11 cellular contexts compared by ENCODE assay signal in genomic region chr17:18967806-18968744, GRCh38. TPM values are rescaled to one million over a fixed set of nuclear protein-coding genes. Genes with fewer than 3 reads are reported as not detected.
DNase-seq lines count a peak whose midpoint lies in the region; ATAC-seq and TF ChIP-seq lines count a peak whose summit lies in the region.
"Had no signal": no experiment of that assay in that cellular context is flagged by ENCODE, and none has a peak within 500 bp of the region (broad histone marks: within the 10 kb centered on the region; RNA-seq: fewer than 3 reads in every experiment).

No MANE protein-coding gene starts in this region.

- H3K27me3 Mint-ChIP-seq in H9 (ENCODE audit: low read depth) (no peaks in the 10 kb centered on the region), WTC11 (ENCODE audit: low read depth) (no peaks in the 10 kb centered on the region), immature natural killer cell (ENCODE audit: low read depth in 3 of 3) (peaks cover 0 to 2% (median 2%) of the 10 kb centered on the region in 3 donors)

- H3K4me1 Mint-ChIP-seq in H9 (peaks cover 27 to 33% of the 10 kb centered on the region in 2 experiments), WTC11 (peaks cover 34% of the 10 kb centered on the region), immature natural killer cell (peaks cover 0 to 4% of the 10 kb centered on the region in 2 donors)

- H3K9me3 Mint-ChIP-seq in H9 (no peaks in the 10 kb centered on the region), WTC11 (no peaks in the 10 kb centered on the region), immature natural killer cell (no peaks in the 10 kb centered on the region)

- no peak overlapping the region for H4K91ac ChIP-seq in H9 (ENCODE audit: insufficient read length, low read depth, low read length)

- no peak overlapping the region for H3K4me3 Mint-ChIP-seq in H9
- H3K4me3 Mint-ChIP-seq in WTC11 = no peak overlapping the region
- no peak overlapping the region for H3K4me3 Mint-ChIP-seq in immature natural killer cell

- TF ChIP-seq POLR2A in uterus (IDR thresholded peaks at IDR 0.05) = no peak

- H4K5ac ChIP-seq in H9 (ENCODE audit: insufficient read length, low read depth, low read length) = no peak overlapping the region

- no peaks in the 10 kb centered on the region for H3K27me3 ChIP-seq in BE2C
- H3K27me3 ChIP-seq in H9 (ENCODE audit: insufficient read depth, low read length) = no peaks in the 10 kb centered on the region
- no peaks in the 10 kb centered on the region for H3K27me3 ChIP-seq in lower lobe of right lung (ENCODE audit: low read depth)
- H3K27me3 ChIP-seq in Karpas-422 (ENCODE audit: low read length) = no peaks in the 10 kb centered on the region
- H3K27me3 ChIP-seq in uterus = no peaks in the 10 kb centered on the region

- H3K14ac ChIP-seq in H9 (ENCODE audit: insufficient read depth, low read length) = peak overlapping the region; percentile 27; the same call in 1 of the 2 replicates

- H3K79me1 ChIP-seq in H9 (ENCODE audit: insufficient read depth, low read depth, low read length, poor library complexity, severe bottlenecking) = no peaks in the 10 kb centered on the region

- H3K36me3 ChIP-seq in BE2C (no peaks in the 10 kb centered on the region), lower lobe of right lung (no peaks in the 10 kb centered on the region), Karpas-422 (ENCODE audit: insufficient read depth, low read length) (no peaks in the 10 kb centered on the region), uterus (no peaks in the 10 kb centered on the region)

- H3K9ac ChIP-seq in H9 (ENCODE audit: extremely low read depth, insufficient read length, low read length) (no peak overlapping the region), Karpas-422 (ENCODE audit: low read length) (no peak overlapping the region)

- CTCF ChIA-PET in WTC11 (lab: Charles Lee) = interaction anchor here (0.7 to 1.0 kb wide), 2 partner anchors 8 to 16 kb away, joined by 3 read pairs; partner anchors contain the start of gene SLC5A10

- no peak overlapping the region for H3K4me3 ChIP-seq in BE2C (ENCODE audit: low read depth, low read length)
- no peak overlapping the region for H3K4me3 ChIP-seq in lower lobe of right lung
- H3K4me3 ChIP-seq in Karpas-422 (ENCODE audit: low read length) = no peak overlapping the region
- H3K4me3 ChIP-seq in uterus = no peak overlapping the region
- H3K4me3 ChIP-seq: smooth muscle cell had no signal

- POLR2A ChIA-PET in WTC11 (lab: Charles Lee) = no interaction called here

- no peaks in the 10 kb centered on the region for H3K23me2 ChIP-seq in H9 (ENCODE audit: insufficient read length, low read depth, low read length, poor library complexity, severe bottlenecking)

- H3K4me2 ChIP-seq in H9 (ENCODE audit: insufficient read depth, insufficient read length, low read length) (no peak overlapping the region), Karpas-422 (ENCODE audit: low read depth, low read length, poor library complexity, severe bottlenecking) (no peak overlapping the region)
- H3K4me2 ChIP-seq: smooth muscle cell had no signal

- no peak overlapping the region for H3K4ac ChIP-seq in H9 (ENCODE audit: low read depth, low read length)

- no peak overlapping the region for H2AK5ac ChIP-seq in H9 (ENCODE audit: insufficient read length, low read length)

- no peak overlapping the region for H2BK15ac ChIP-seq in H9 (ENCODE audit: low read depth, low read length)

- H3K4me1 ChIP-seq in BE2C = no peaks in the 10 kb centered on the region
- H3K4me1 ChIP-seq in H9 (ENCODE audit: insufficient read depth, low read length) = no peaks in the 10 kb centered on the region
- H3K4me1 ChIP-seq in lower lobe of right lung = peaks cover 18% of the 10 kb centered on the region
- no peaks in the 10 kb centered on the region for H3K4me1 ChIP-seq in Karpas-422 (ENCODE audit: low read length)
- no peaks in the 10 kb centered on the region for H3K4me1 ChIP-seq in uterus

- no peak overlapping the region for H2BK120ac ChIP-seq in H9 (ENCODE audit: low read depth, low read length, poor library complexity, severe bottlenecking)

- WGBS in H9 (ENCODE audit: extremely low coverage, insufficient read length, low lambda C conversion rate) = no CpG with 5 or more reads among the region's 10 CpGs

- no peaks in the 10 kb centered on the region for H3K9me2 ChIP-seq in Karpas-422 (replicated peaks; ENCODE audit: insufficient read depth, low read length)

- H3K18ac ChIP-seq in H9 (ENCODE audit: insufficient read length, low read depth, low read length) = no peak overlapping the region

- intact Hi-C loops in lower lobe of right lung (cut with DNase I) (no loop called here), uterus (cut with DNase I; ENCODE audit: low total_unique reads) (no loop called here)

- DNase-seq in BE2C (peak; percentile 20), H9 (no peak), WTC11 (ENCODE audit: low spot score) (no peak), lower lobe of right lung (no peak), RPMI8226 (no peak), immature natural killer cell (no peak), Karpas-422 (no peak), uterus (no peak)
- DNase-seq: amygdala, hypothalamus had no signal

- H3K9me3 ChIP-seq in BE2C (no peaks in the 10 kb centered on the region), H9 (ENCODE audit: control insufficient read depth, low read depth, low read length) (no peaks in the 10 kb centered on the region), lower lobe of right lung (no peaks in the 10 kb centered on the region), Karpas-422 (ENCODE audit: low read length) (no peaks in the 10 kb centered on the region), uterus (no peaks in the 10 kb centered on the region)

- H3K56ac ChIP-seq in H9 (ENCODE audit: insufficient read length, low read depth, low read length) = no peak overlapping the region

- H3K27ac Mint-ChIP-seq in H9 = peak overlapping the region in 2 of 3 experiments; percentile 73 to 81; a peak in 4 of 7 replicates
- H3K27ac Mint-ChIP-seq in WTC11 = peak overlapping the region; percentile 93
- peak overlapping the region in 1 of 6 donors; percentile 46 for H3K27ac Mint-ChIP-seq in immature natural killer cell

- no peak overlapping the region for H2BK20ac ChIP-seq in H9 (ENCODE audit: low read depth, low read length, poor library complexity, severe bottlenecking)

- H3K27ac ChIP-seq in H9 (ENCODE audit: insufficient read length, low read depth, low read length) = no peak overlapping the region
- H3K27ac ChIP-seq in lower lobe of right lung = peak overlapping the region; percentile 49
- no peak overlapping the region for H3K27ac ChIP-seq in Karpas-422 (ENCODE audit: low read length)
- peak overlapping the region in 1 of 2 donors; percentile 12 for H3K27ac ChIP-seq in uterus

- no peak overlapping the region for H3T11ph ChIP-seq in H9 (ENCODE audit: low read length)

- H2BK12ac ChIP-seq in H9 (ENCODE audit: insufficient read length, low read depth, low read length) = no peak overlapping the region

- H3K36me3 Mint-ChIP-seq in H9 (ENCODE audit: insufficient read depth in 1 of 3, low read depth in 3 of 3) (peaks cover 2 to 29% (median 25%) of the 10 kb centered on the region in 3 experiments; a peak in 6 of 7 replicates), WTC11 (peaks cover 11% of the 10 kb centered on the region), immature natural killer cell (peaks cover 0 to 4% (median 0%) of the 10 kb centered on the region in 3 donors)

- H2AFZ ChIP-seq in H9 (ENCODE audit: low read length) (no peak overlapping the region), Karpas-422 (ENCODE audit: low read length) (no peak overlapping the region)

- H4K20me1 ChIP-seq in H9 (ENCODE audit: control insufficient read depth, insufficient read depth, insufficient read length) (no peaks in the 10 kb centered on the region), Karpas-422 (ENCODE audit: insufficient read depth, low read depth, low read length) (no peaks in the 10 kb centered on the region)

- TF ChIP-seq CTCF in BE2C (IDR thresholded peaks at IDR 0.05; ENCODE audit: low read depth, low read length) = no peak
- no peak for TF ChIP-seq CTCF in H9 (conservative IDR thresholded peaks at IDR 0.05)
- TF ChIP-seq CTCF in WTC11 (IDR thresholded peaks at IDR 0.05) = no peak
- no peak for TF ChIP-seq CTCF in lower lobe of right lung (IDR thresholded peaks at IDR 0.05)
- TF ChIP-seq CTCF in uterus (IDR thresholded peaks at IDR 0.05) = no peak

- no peak overlapping the region for H2BK5ac ChIP-seq in H9 (ENCODE audit: insufficient read length, low read length)

- H4K8ac ChIP-seq in H9 (replicated peaks; ENCODE audit: insufficient read length, low read depth, low read length) = no peak overlapping the region

- no peak overlapping the region for H3K23ac ChIP-seq in H9 (ENCODE audit: insufficient read length, low read depth, low read length)

- H3K79me2 ChIP-seq in H9 (ENCODE audit: insufficient read depth, low read length) = no peaks in the 10 kb centered on the region
- H3K79me2 ChIP-seq in Karpas-422 (ENCODE audit: low read length) = no peaks in the 10 kb centered on the region

- peak; percentile 7 for ATAC-seq in WTC11
- peak in 1 of 2 donors; percentile 29 for ATAC-seq in lower lobe of right lung

TF ChIP-seq in WTC11, 78 proteins besides CTCF, POLR2A, EP300 and RAD21 (continues in another document):
- TF ChIP-seq TEAD1 (CRISPR knock-in tag; IDR thresholded peaks at IDR 0.05) = no peak
- TF ChIP-seq MAX (CRISPR knock-in tag; IDR thresholded peaks at IDR 0.05) = no peak
- no peak for TF ChIP-seq ZBTB21 (CRISPR knock-in tag; IDR thresholded peaks at IDR 0.05; ENCODE audit: borderline replicate concordance)

RNA-seq across cellular contexts. Expression of gene SLC5A10, which starts 16.1 kb away (rescaled TPM):
- not detected for polyA plus RNA-seq in BE2C (2012; ENCODE audit: insufficient read depth, insufficient read length, low read depth)
- not detected in 2 replicates for total RNA-seq in H9 (2021)
- total RNA-seq in WTC11 (2021) = 0.09 TPM in 1 of 3 replicates, not detected in the others
- total RNA-seq in lower lobe of right lung = not detected
- not detected for polyA plus RNA-seq in immature natural killer cell
- total RNA-seq in Karpas-422 (2014; rRNA removed; shearing (Covaris generic); ENCODE audit: low replicate concordance) = not detected in 2 replicates
- not detected for total RNA-seq in uterus
- total RNA-seq: smooth muscle cell had no signal
- polyA plus RNA-seq: smooth muscle cell had no signal

RNA-seq across cellular contexts. Expression of gene FAM83G, which starts 36.5 kb away (rescaled TPM):
- polyA plus RNA-seq in BE2C (2012; ENCODE audit: insufficient read depth, insufficient read length, low read depth) = 0.15 TPM
- total RNA-seq in H9 (2021) (38.7 and 40.5 TPM in 2 replicates), WTC11 (2021) (26.6 to 31.4 TPM (median 27.7 TPM) in 3 replicates), lower lobe of right lung (5.8 TPM), uterus (10 to 100 TPM in 1 of 4 donors, 1 to 10 TPM in 3; 1.0 to 10.7 (median 1.8) TPM)
- polyA plus RNA-seq in immature natural killer cell = 1 to 10 TPM in 2 of 3 donors, under 1 TPM in 1; 0.81 to 3.7 (median 1.9) TPM
- 9.2 and 22.9 TPM in 2 replicates for total RNA-seq in Karpas-422 (2014; rRNA removed; shearing (Covaris generic); ENCODE audit: low replicate concordance)
